ENCODE assay signal across 8 cellular contexts in the genomic region with DNA sequence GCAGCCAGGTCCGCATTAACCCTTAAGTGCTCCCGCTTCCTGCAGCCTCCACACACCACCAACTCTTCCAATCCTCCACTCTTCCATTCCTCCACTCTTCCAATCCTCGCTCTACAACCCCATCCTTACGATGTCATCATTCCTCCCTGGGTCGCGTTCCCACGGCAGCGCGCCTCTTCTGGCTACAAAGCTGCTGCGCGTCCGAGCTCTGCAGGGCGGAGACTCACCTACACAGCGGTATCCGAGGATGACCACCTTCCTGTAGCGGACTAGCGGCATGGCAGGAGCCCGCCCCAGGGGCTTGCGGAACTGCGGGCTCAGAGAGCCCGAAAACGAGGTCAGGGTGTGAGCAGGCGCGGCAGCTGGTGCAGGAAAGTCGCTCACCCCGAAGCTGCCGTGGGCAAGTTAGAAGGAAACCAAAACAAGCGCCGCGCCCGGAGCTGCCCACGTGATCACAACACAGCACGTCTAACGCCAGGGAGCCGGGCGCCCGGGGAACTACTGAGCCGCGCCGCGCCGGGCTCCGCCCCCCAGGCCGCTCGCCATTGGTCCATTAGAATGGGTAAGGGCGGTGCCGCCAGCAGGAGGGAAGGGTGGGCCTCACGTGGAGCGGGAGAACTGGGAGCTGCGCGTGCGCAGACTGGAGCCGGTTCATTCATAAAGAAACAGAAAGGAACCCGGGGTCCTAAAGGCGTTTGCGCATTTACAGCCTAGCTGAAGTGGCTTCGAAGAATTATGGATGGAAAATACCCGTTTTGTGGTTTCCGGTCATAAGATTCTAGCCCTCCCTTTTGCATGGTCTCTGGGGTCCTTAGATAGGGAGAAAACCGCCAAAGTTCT.
DNase-seq lines count a peak whose midpoint lies in the region; ATAC-seq, FAIRE-seq and TF ChIP-seq lines count a peak whose summit lies in the region.

A gene with protein sequence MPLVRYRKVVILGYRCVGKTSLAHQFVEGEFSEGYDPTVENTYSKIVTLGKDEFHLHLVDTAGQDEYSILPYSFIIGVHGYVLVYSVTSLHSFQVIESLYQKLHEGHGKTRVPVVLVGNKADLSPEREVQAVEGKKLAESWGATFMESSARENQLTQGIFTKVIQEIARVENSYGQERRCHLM (minus strand): TSS at position 473 of the 840 bp plus-strand sequence. CDS start 194 bp downstream, at position 279.

- H3K4me1 Mint-ChIP-seq in nephron progenitor cell = peaks cover 18% of the 10 kb centered on the region
- peaks cover 27% of the 10 kb centered on the region for H3K4me1 Mint-ChIP-seq in stimulated activated naive CD8-positive, alpha-beta T cell treated with anti-CD3 and anti-CD28 coated beads, Interleukin-15, amount 100 ng/mL, for 72 hours

- H3K4me3 ChIP-seq in LNCaP clone FGC (ENCODE audit: low read depth, low read length) = peak within 1 kb of the TSS; percentile 78
- H3K4me3 ChIP-seq in fibroblast of mammary gland (ENCODE audit: control insufficient read depth, low read depth, low read length) = peak within 1 kb of the TSS; percentile 85

- H3K9me3 Mint-ChIP-seq in nephron progenitor cell = no peaks in the 10 kb centered on the region
- H3K9me3 Mint-ChIP-seq in stimulated activated naive CD8-positive, alpha-beta T cell treated with anti-CD3 and anti-CD28 coated beads, Interleukin-15, amount 100 ng/mL, for 72 hours = no peaks in the 10 kb centered on the region

- no peaks in the 10 kb centered on the region for H3K36me3 Mint-ChIP-seq in nephron progenitor cell (ENCODE audit: low read depth)

- TF ChIP-seq CTCF in LNCaP clone FGC (IDR thresholded peaks at IDR 0.05; ENCODE audit: control insufficient read depth, extremely low read depth, insufficient read depth) = peak; percentile 18; the same call in 1 of the 2 replicates
- TF ChIP-seq CTCF in fibroblast of mammary gland (conservative IDR thresholded peaks at IDR 0.05; ENCODE audit: control insufficient read depth, insufficient read depth, low read depth, low read length) = peak; percentile 7
- no peak for TF ChIP-seq CTCF in nephron progenitor cell (IDR thresholded peaks at IDR 0.05)

- peak; percentile 80 for FAIRE-seq in H54 (lab: Jason Lieb, UNC)

- peak within 1 kb of the TSS; percentile 92 for H3K4me3 Mint-ChIP-seq in nephron progenitor cell
- H3K4me3 Mint-ChIP-seq in stimulated activated naive CD8-positive, alpha-beta T cell treated with anti-CD3 and anti-CD28 coated beads, Interleukin-15, amount 100 ng/mL, for 72 hours = peak within 1 kb of the TSS; percentile 91 to 97

- DNase-seq in H54 (ENCODE audit: insufficient read length, low spot score) (peak; percentile 92), LNCaP clone FGC (ENCODE audit: low read depth) (peak; percentile 77), RPMI8226 (peak; percentile 99), fibroblast of mammary gland (ENCODE audit: low read depth) (peak; percentile 93), nephron progenitor cell (peak; percentile 98)
- DNase-seq in activated T-helper 1 cell treated with anti-CD3 and anti-CD28 coated beads, Interleukin-2, amount 50 U/mL, for 16 hours (ENCODE audit: low read depth in 1 of 2, low spot score in 1 of 2) = peak; percentile 95 to 99
- peak; percentile 99 to 100 for DNase-seq in stimulated activated naive CD8-positive, alpha-beta T cell treated with anti-CD3 and anti-CD28 coated beads, Interleukin-15, amount 100 ng/mL, for 72 hours

- peaks cover 4% of the 10 kb centered on the region; the same call in 1 of the 2 replicates for H3K4me1 ChIP-seq in ES-I3 (ENCODE audit: insufficient read depth, low read length)

- H3K9ac ChIP-seq in ES-I3 (ENCODE audit: low read depth, low read length) = peak within 1 kb of the TSS; percentile 98

- ATAC-seq in stimulated activated naive CD8-positive, alpha-beta T cell treated with anti-CD3 and anti-CD28 coated beads, Interleukin-15, amount 100 ng/mL, for 72 hours = peak; percentile 99

- no peak for TF ChIP-seq POLR2A in H54 (IDR thresholded peaks at IDR 0.05; ENCODE audit: low read depth, low read length)

- H3K27me3 Mint-ChIP-seq in nephron progenitor cell (ENCODE audit: low read depth, poor library complexity) = peaks cover 17% of the 10 kb centered on the region
- H3K27me3 Mint-ChIP-seq in stimulated activated naive CD8-positive, alpha-beta T cell treated with anti-CD3 and anti-CD28 coated beads, Interleukin-15, amount 100 ng/mL, for 72 hours = no peaks in the 10 kb centered on the region

- no peaks in the 10 kb centered on the region for H3K9me3 ChIP-seq in ES-I3 (ENCODE audit: control insufficient read depth, insufficient read depth, low read length)

- no peaks in the 10 kb centered on the region for H3K36me3 ChIP-seq in ES-I3 (ENCODE audit: insufficient read depth, low read length)

- H3K27ac Mint-ChIP-seq in nephron progenitor cell = peak within 1 kb of the TSS; percentile 64
- peak within 1 kb of the TSS; percentile 76 to 98 for H3K27ac Mint-ChIP-seq in stimulated activated naive CD8-positive, alpha-beta T cell treated with anti-CD3 and anti-CD28 coated beads, Interleukin-15, amount 100 ng/mL, for 72 hours

Comparison
In these comparisons a context has a peak if more than half of its experiments do, and no peak if none do; other contexts are left out.
1. Peak in every context shown above with its lines: DNase-seq, ATAC-seq and H3K4me3 ChIP-seq.